8 cellular contexts compared by ENCODE assay signal in the genomic region with DNA sequence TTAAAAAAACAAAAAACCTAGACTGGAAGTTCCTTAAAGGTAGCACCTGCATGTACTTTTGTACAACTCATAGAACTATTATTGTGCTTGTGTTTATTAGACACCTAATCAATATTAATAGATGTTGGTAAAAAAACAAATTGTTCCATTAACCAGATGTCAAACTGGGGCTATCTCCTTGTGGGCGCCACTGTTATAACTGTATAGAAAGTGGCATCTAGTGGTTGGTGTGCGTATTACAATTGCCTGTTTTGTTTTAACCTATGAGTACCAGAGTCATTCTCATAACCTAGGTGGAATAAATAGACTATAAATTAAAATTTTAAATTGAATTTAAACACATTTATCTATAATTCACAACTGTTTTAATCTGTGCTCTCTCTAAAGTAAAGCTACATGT.
DNase-seq lines count a peak whose midpoint lies in the region; ATAC-seq and TF ChIP-seq lines count a peak whose summit lies in the region.

No MANE protein-coding gene starts in this region.

- H3K27ac ChIP-seq in neural cell (ENCODE audit: low read length), result no peak overlapping the region

- no peak for TF ChIP-seq EP300 in neural cell (conservative IDR thresholded peaks at IDR 0.05; ENCODE audit: poor library complexity, severe bottlenecking)

- DNase-seq in Caki2 (ENCODE audit: low read depth), result peak; percentile 12
- DNase-seq in NCI-H345 (lab: John Stamatoyannopoulos, UW), result peak; percentile 46
- DNase-seq in choroid plexus epithelial cell (ENCODE audit: low read depth), result peak; percentile 68
- no peak for DNase-seq in epidermal melanocyte (ENCODE audit: insufficient read length, low spot score)
- no peak for DNase-seq in MG63

- in situ Hi-C loops in Caki2 (cut with HindIII; ENCODE audit: low pct_unique_long_range_greater_than_20kb, low sequenced_read_pairs), result no loop called here

- H2AFZ ChIP-seq in neural cell (ENCODE audit: low read depth, low read length), result no peak overlapping the region

- ATAC-seq in GM18907 (IDR thresholded peaks at IDR 0.05; ENCODE audit: unreplicated experiment) (peak; percentile 94), HG03108 (IDR thresholded peaks at IDR 0.05; ENCODE audit: unreplicated experiment) (peak; percentile 67)

- H3K36me3 ChIP-seq in neural cell (ENCODE audit: insufficient read depth, low read length) (no peaks in the 10 kb centered on the region), MG63 (no peaks in the 10 kb centered on the region)

- no peak overlapping the region for H3K4me2 ChIP-seq in neural cell (ENCODE audit: low read length)

- TF ChIP-seq CTCF in choroid plexus epithelial cell (conservative IDR thresholded peaks at IDR 0.05; ENCODE audit: low read depth, low read length) (peak; percentile 60), neural cell (IDR thresholded peaks at IDR 0.05; ENCODE audit: poor library complexity, severe bottlenecking) (peak; percentile 50)

- no peaks in the 10 kb centered on the region for H4K20me1 ChIP-seq in neural cell (ENCODE audit: insufficient read depth)

- H3F3A ChIP-seq in neural cell (ENCODE audit: insufficient read depth, low read length, poor library complexity, severe bottlenecking), result no peaks in the 10 kb centered on the region

- H3K9ac ChIP-seq in neural cell (ENCODE audit: low read length), result no peak overlapping the region

- no peak overlapping the region for H3K4me3 ChIP-seq in choroid plexus epithelial cell (ENCODE audit: low read depth, low read length)
- no peak overlapping the region for H3K4me3 ChIP-seq in neural cell (ENCODE audit: low read length)
- H3K4me3 ChIP-seq in MG63, result no peak overlapping the region

- no peaks in the 10 kb centered on the region for H3K79me2 ChIP-seq in neural cell (replicated peaks; ENCODE audit: insufficient read depth, low read length)

- H3K9me3 ChIP-seq in neural cell (ENCODE audit: low read length), result no peaks in the 10 kb centered on the region
- no peaks in the 10 kb centered on the region for H3K9me3 ChIP-seq in MG63

- H3K9me2 ChIP-seq in neural cell (ENCODE audit: insufficient read depth, low read length), result no peaks in the 10 kb centered on the region

- peak; percentile 52 for TF ChIP-seq RAD21 in neural cell (conservative IDR thresholded peaks at IDR 0.05)

- H3K27me3 ChIP-seq in neural cell (ENCODE audit: insufficient read depth, low read depth, low read length) (no peaks in the 10 kb centered on the region), MG63 (no peaks in the 10 kb centered on the region)

TF ChIP-seq in neural cell, 6 proteins besides CTCF, POLR2A, EP300 and RAD21:
- no peak for TF ChIP-seq POLR2AphosphoS5 (IDR thresholded peaks at IDR 0.05)
- peak; percentile 49 for TF ChIP-seq SMC3 (conservative IDR thresholded peaks at IDR 0.05; ENCODE audit: poor library complexity)

Comparison
In these comparisons a context has a peak if more than half of its experiments do, and no peak if none do; other contexts are left out.
1. DNase-seq: peak in Caki2 (single experiment), NCI-H345 (single experiment) and choroid plexus epithelial cell (single experiment); none in epidermal melanocyte (single experiment) and MG63 (single experiment).